34 cellular contexts compared by ENCODE assay signal in the genomic region with DNA sequence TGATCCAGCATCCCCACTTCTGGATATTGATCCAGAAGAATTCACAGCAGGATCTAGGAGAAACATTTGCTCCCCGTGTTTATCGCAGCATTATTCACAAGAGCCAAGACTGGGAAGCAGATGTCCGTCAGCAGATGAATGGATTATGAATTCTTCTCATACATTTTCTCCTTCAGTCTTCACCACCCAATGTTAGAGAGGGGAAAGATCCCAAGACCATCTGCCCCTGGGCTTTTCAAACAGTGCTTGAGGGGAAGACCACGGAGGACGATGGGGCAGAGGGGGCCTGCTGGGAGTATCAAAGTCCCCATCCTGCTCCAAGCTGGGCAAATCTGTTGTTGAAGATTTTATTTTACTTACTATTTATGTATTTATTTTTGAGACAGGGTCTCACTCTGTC. TPM values are rescaled to one million over a fixed set of nuclear protein-coding genes. Genes with fewer than 3 reads are reported as not detected.
"Had no signal": no experiment of that assay in that cellular context is flagged by ENCODE, and none has a peak within 500 bp of the region (broad histone marks: within the 10 kb centered on the region; RNA-seq: fewer than 3 reads in every experiment).

No MANE protein-coding gene starts in this region.

- H3K27ac ChIP-seq: cardiac muscle cell, Peyer's patch had no signal

- H3K27ac Mint-ChIP-seq: activated CD4-positive, alpha-beta T cell treated with anti-CD3 and anti-CD28 coated beads for 36 hours; activated CD4-positive, alpha-beta T cell treated with anti-CD3 and anti-CD28 coated beads, Interleukin-2, amount 10 ng/mL, durations not matched to agents 7 days and 5 days; activated CD8-positive, alpha-beta T cell treated with anti-CD3 and anti-CD28 coated beads, Interleukin-2, amount 10 ng/mL, durations not matched to agents 7 days and 5 days; activated naive CD4-positive, alpha-beta T cell treated with anti-CD3 and anti-CD28 coated beads, Interleukin-2, amount 10 ng/mL, durations not matched to agents 7 days and 5 days; activated naive CD8-positive, alpha-beta T cell; activated naive CD8-positive, alpha-beta T cell treated with anti-CD3 and anti-CD28 coated beads, Interleukin-2, amount 50 U/mL, for 24 hours; IgD-negative memory B cell; T-helper 1 cell treated with Interleukin-12 subunit alpha and Interleukin-12 subunit beta and Interleukin-4 antibody, amounts not matched to agents 30 μg/mL and 1 μg/mL, for 36 hours; T-helper 2 cell treated with Interferon-gamma antibody and Interleukin-4, amounts not matched to agents 5 μg/mL and 100 μg/mL, for 36 hours; WTC11 had no signal

- H3K27me3 ChIP-seq: cardiac muscle cell, Peyer's patch had no signal

- ATAC-seq: activated CD4-positive, alpha-beta T cell treated with anti-CD3 and anti-CD28 coated beads for 36 hours; activated CD4-positive, CD25-positive, alpha-beta regulatory T cell treated with anti-CD3 and anti-CD28 coated beads, Interleukin-2, amount 50 U/mL, for 24 hours; activated CD8-positive, alpha-beta T cell treated with anti-CD3 and anti-CD28 coated beads, Interleukin-2, amount 10 ng/mL, durations not matched to agents 7 days and 5 days; activated naive CD8-positive, alpha-beta T cell treated with anti-CD3 and anti-CD28 coated beads, Interleukin-2, amount 50 U/mL, for 24 hours; PC-3; WTC11 had no signal

- H3K36me3 Mint-ChIP-seq: activated naive CD4-positive, alpha-beta T cell treated with anti-CD3 and anti-CD28 coated beads, Interleukin-2, amount 10 ng/mL, durations not matched to agents 7 days and 5 days; activated naive CD8-positive, alpha-beta T cell; IgD-negative memory B cell had no signal

- H3K4me1 ChIP-seq: Peyer's patch had no signal

- H3K36me3 ChIP-seq: cardiac muscle cell, Peyer's patch had no signal

- FAIRE-seq: TTC549 had no signal

- H3K4me1 Mint-ChIP-seq: activated CD4-positive, alpha-beta T cell treated with anti-CD3 and anti-CD28 coated beads for 36 hours; activated CD4-positive, alpha-beta T cell treated with anti-CD3 and anti-CD28 coated beads, Interleukin-2, amount 10 ng/mL, durations not matched to agents 7 days and 5 days; activated naive CD4-positive, alpha-beta T cell treated with anti-CD3 and anti-CD28 coated beads, Interleukin-2, amount 10 ng/mL, durations not matched to agents 7 days and 5 days; activated naive CD8-positive, alpha-beta T cell treated with anti-CD3 and anti-CD28 coated beads, Interleukin-2, amount 50 U/mL, for 24 hours; IgD-negative memory B cell; WTC11 had no signal

- H3K4me3 Mint-ChIP-seq: activated CD4-positive, alpha-beta T cell treated with anti-CD3 and anti-CD28 coated beads for 36 hours; activated CD4-positive, alpha-beta T cell treated with anti-CD3 and anti-CD28 coated beads, Interleukin-2, amount 10 ng/mL, durations not matched to agents 7 days and 5 days; activated CD8-positive, alpha-beta T cell treated with anti-CD3 and anti-CD28 coated beads, Interleukin-2, amount 10 ng/mL, durations not matched to agents 7 days and 5 days; activated naive CD4-positive, alpha-beta T cell treated with anti-CD3 and anti-CD28 coated beads, Interleukin-2, amount 10 ng/mL, durations not matched to agents 7 days and 5 days; activated naive CD8-positive, alpha-beta T cell; activated naive CD8-positive, alpha-beta T cell treated with anti-CD3 and anti-CD28 coated beads, Interleukin-2, amount 50 U/mL, for 24 hours; T-helper 1 cell treated with Interleukin-12 subunit alpha and Interleukin-12 subunit beta and Interleukin-4 antibody, amounts not matched to agents 30 μg/mL and 1 μg/mL, for 36 hours; T-helper 2 cell treated with Interferon-gamma antibody and Interleukin-4, amounts not matched to agents 5 μg/mL and 100 μg/mL, for 36 hours; WTC11 had no signal

- DNase-seq: activated CD4-positive, alpha-beta T cell treated with anti-CD3 and anti-CD28 coated beads for 36 hours; activated CD4-positive, alpha-beta T cell treated with anti-CD3 and anti-CD28 coated beads, Interleukin-2, amount 10 ng/mL, durations not matched to agents 7 days and 5 days; activated CD4-positive, alpha-beta T cell treated with anti-CD3 and anti-CD28 coated beads, Interleukin-2, amount 50 U/mL, for 48 hours; activated CD8-positive, alpha-beta memory T cell treated with anti-CD3 and anti-CD28 coated beads, Interleukin-2, amount 50 U/mL, for 48 hours; activated CD8-positive, alpha-beta T cell treated with anti-CD3 and anti-CD28 coated beads, Interleukin-2, amount 10 ng/mL, durations not matched to agents 7 days and 5 days; activated effector memory CD4-positive, alpha-beta T cell treated with Interleukin-2 at 50 U/mL for 16 hours; activated naive CD4-positive, alpha-beta T cell treated with anti-CD3 and anti-CD28 coated beads, Interleukin-2, amount 10 ng/mL, durations not matched to agents 7 days and 5 days; activated naive CD8-positive, alpha-beta T cell treated with anti-CD3 and anti-CD28 coated beads, Interleukin-2, amount 50 U/mL, for 24 hours; activated T-cell treated with anti-CD3 and anti-CD28 coated beads, Interleukin-2, amount 50 U/mL, for 48 hours; amniotic stem cell; aorta; Karpas-422; KBM-7; NCI-H1105; NCI-H1417 treated with DMSO at 0.1 percent for 48 hours; NCI-H187 treated with DMSO at 0.1 percent for 48 hours; NCI-H2081 treated with DMSO at 0.1 percent for 48 hours; NCI-H226; NCI-H446 treated with DMSO at 0.1 percent for 48 hours; NCI-H526; NCI-H748 treated with DMSO at 0.1 percent for 48 hours; NK-92 treated with Interleukin-12 subunit alpha and Interleukin-12 subunit beta, amount 100 ng/mL, for 24 hours; PC-3; Peyer's patch; RPMI8226; SIG-M5 had no signal

- H3K27me3 Mint-ChIP-seq: activated CD4-positive, alpha-beta T cell treated with anti-CD3 and anti-CD28 coated beads for 36 hours; activated CD4-positive, alpha-beta T cell treated with anti-CD3 and anti-CD28 coated beads, Interleukin-2, amount 10 ng/mL, durations not matched to agents 7 days and 5 days; activated naive CD4-positive, alpha-beta T cell treated with anti-CD3 and anti-CD28 coated beads, Interleukin-2, amount 10 ng/mL, durations not matched to agents 7 days and 5 days; IgD-negative memory B cell had no signal

- H3K4me3 ChIP-seq: cardiac muscle cell, Peyer's patch had no signal

- H3K9me3 Mint-ChIP-seq: activated naive CD4-positive, alpha-beta T cell treated with anti-CD3 and anti-CD28 coated beads, Interleukin-2, amount 10 ng/mL, durations not matched to agents 7 days and 5 days; activated naive CD8-positive, alpha-beta T cell treated with anti-CD3 and anti-CD28 coated beads, Interleukin-2, amount 50 U/mL, for 24 hours; T-helper 1 cell treated with Interleukin-12 subunit alpha and Interleukin-12 subunit beta and Interleukin-4 antibody, amounts not matched to agents 30 μg/mL and 1 μg/mL, for 36 hours; T-helper 2 cell treated with Interferon-gamma antibody and Interleukin-4, amounts not matched to agents 5 μg/mL and 100 μg/mL, for 36 hours had no signal

RNA-seq across cellular contexts. Expression of a gene that starts 41.1 kb away (rescaled TPM):
- total RNA-seq: activated CD4-positive, alpha-beta T cell treated with anti-CD3 and anti-CD28 coated beads for 36 hours; activated CD4-positive, alpha-beta T cell treated with anti-CD3 and anti-CD28 coated beads, Interleukin-2, amount 10 ng/mL, durations not matched to agents 7 days and 5 days; activated CD8-positive, alpha-beta T cell treated with anti-CD3 and anti-CD28 coated beads, Interleukin-2, amount 10 ng/mL, durations not matched to agents 7 days and 5 days; cardiac muscle cell; PC-3 had no signal
- polyA plus RNA-seq: IgD-negative memory B cell had no signal
